In the genomic region with DNA sequence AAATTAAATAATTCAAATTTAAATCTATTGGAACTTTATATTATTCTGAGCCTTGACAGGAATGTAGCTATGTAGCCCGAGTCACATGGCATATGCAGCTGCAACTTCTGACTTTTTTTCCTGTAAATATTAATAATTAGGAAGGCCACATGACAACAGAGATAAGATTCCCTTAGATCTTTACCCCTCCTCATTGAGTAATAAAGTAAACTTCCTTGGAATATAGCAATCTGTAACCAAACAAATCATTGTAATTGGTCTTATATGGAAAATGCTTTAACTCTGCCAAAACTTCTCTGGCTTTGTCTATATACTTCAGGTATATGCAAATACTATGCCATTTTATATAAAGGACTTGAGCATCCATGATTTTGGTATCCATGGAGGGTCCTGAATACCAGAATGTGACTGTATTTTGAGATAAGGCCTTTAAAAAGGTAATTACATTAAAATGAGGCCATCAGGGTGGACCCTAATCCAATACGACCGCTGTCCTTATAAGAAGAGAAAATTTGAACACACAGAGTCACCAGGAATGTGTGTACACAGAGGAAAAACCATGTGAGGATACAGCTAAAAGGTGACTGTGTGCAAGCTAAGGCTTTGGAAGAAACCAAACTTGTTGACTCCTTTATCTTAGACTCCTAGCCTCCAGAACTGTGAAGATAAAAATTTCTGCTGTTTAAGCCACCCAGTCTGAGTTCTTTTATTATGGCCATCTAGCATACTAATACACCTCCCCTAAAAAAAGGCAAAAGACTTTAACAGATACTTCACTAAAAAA, we compare ENCODE assay signal across 9 cellular contexts.
"Had no signal": no experiment of that assay in that cellular context is flagged by ENCODE, and none has a peak within 500 bp of the region (broad histone marks: within the 10 kb centered on the region; RNA-seq: fewer than 3 reads in every experiment).

No MANE protein-coding gene starts in this region.

- FAIRE-seq: HepG2 had no signal

- H3K36me3 Mint-ChIP-seq: IgD-negative memory B cell had no signal

- H3K9me3 ChIP-seq: HAP-1 had no signal

- DNase-seq: GOT3, H7, HFFc6, KBM-7 had no signal

- H3K27ac Mint-ChIP-seq: HFFc6, IgD-negative memory B cell had no signal

- H3K36me3 ChIP-seq: HAP-1 had no signal

- H3K27ac ChIP-seq: HL-60 had no signal

- H3K4me3 ChIP-seq: HAP-1 had no signal

- ATAC-seq: HCT116, HepG2 had no signal

- H3K4me1 Mint-ChIP-seq: IgD-negative memory B cell had no signal

- H3K4me3 Mint-ChIP-seq: HFFc6, IgD-negative memory B cell had no signal

- H3K4me1 ChIP-seq: HAP-1 had no signal
